ENCODE assay signal across 8 cellular contexts in genomic region chr3:98022978-98023820, GRCh38. TPM values are rescaled to one million over a fixed set of nuclear protein-coding genes. Genes with fewer than 3 reads are reported as not detected.
DNase-seq lines count a peak whose midpoint lies in the region; ATAC-seq and TF ChIP-seq lines count a peak whose summit lies in the region.

No MANE protein-coding gene starts in this region.

- ATAC-seq in GM18907 (IDR thresholded peaks at IDR 0.05; ENCODE audit: unreplicated experiment) (peak; percentile 64), HG03342 (IDR thresholded peaks at IDR 0.05; ENCODE audit: unreplicated experiment) (peak; percentile 63)

- no peaks in the 10 kb centered on the region for H3K27me3 ChIP-seq in colonic mucosa
- no peaks in the 10 kb centered on the region for H3K27me3 ChIP-seq in liver (ENCODE audit: control insufficient read depth in 4 of 4, insufficient read depth in 4 of 4, low read length in 3 of 4)

- H3K9ac ChIP-seq in colonic mucosa (ENCODE audit: low read depth in 2 of 2, low read length in 2 of 2) (no peak overlapping the region), liver (ENCODE audit: low read depth in 1 of 2, low read length in 2 of 2) (no peak overlapping the region)

- H3K4me3 Mint-ChIP-seq in activated CD4-positive, alpha-beta T cell treated with anti-CD3 and anti-CD28 coated beads, Interleukin-2, amount 10 ng/mL, durations not matched to agents 7 days and 5 days = no peak overlapping the region

- H3K27ac ChIP-seq in colonic mucosa (no peak overlapping the region), liver (ENCODE audit: low read depth in 1 of 2, low read length in 2 of 2) (no peak overlapping the region)

- no peaks in the 10 kb centered on the region for H3K27me3 Mint-ChIP-seq in activated CD4-positive, alpha-beta T cell treated with anti-CD3 and anti-CD28 coated beads, Interleukin-2, amount 10 ng/mL, durations not matched to agents 7 days and 5 days

- peak overlapping the region; percentile 28 for H3K27ac Mint-ChIP-seq in activated CD4-positive, alpha-beta T cell treated with anti-CD3 and anti-CD28 coated beads, Interleukin-2, amount 10 ng/mL, durations not matched to agents 7 days and 5 days

- TF ChIP-seq CTCF in colonic mucosa (IDR thresholded peaks at IDR 0.05) (peak; percentile 97), liver (IDR thresholded peaks at IDR 0.05; ENCODE audit: low read depth, low read length, missing input control) (peak; percentile 95)

- POLR2A ChIA-PET in activated CD4-positive, alpha-beta T cell treated with anti-CD3 and anti-CD28 coated beads, Interleukin-2, amount 10 ng/mL, durations not matched to agents 7 days and 5 days (lab: Charles Lee) = interaction anchor here (1.0 kb wide), 1 partner anchor 201 kb away, joined by 3 read pairs; the partner anchor contains the start of gene CRYBG3

- H3K9me3 ChIP-seq in colonic mucosa = no peaks in the 10 kb centered on the region
- H3K9me3 ChIP-seq in liver (ENCODE audit: control insufficient read depth in 4 of 4, low read length in 3 of 4) = no peaks in the 10 kb centered on the region

- DNase-seq in AG20443 (ENCODE audit: low spot score) (peak; percentile 75), NCI-H524 treated with DMSO at 0.1 percent for 48 hours (lab: John Stamatoyannopoulos, UW) (peak; percentile 62), colonic mucosa (peak; percentile 92)
- DNase-seq in activated CD4-positive, alpha-beta T cell treated with anti-CD3 and anti-CD28 coated beads, Interleukin-2, amount 10 ng/mL, durations not matched to agents 7 days and 5 days = peak; percentile 95
- DNase-seq in stimulated activated CD4-positive, alpha-beta T cell treated with anti-CD3 and anti-CD28 coated beads, TNF-alpha, amount 100 ng/mL, for 24 hours (ENCODE audit: low read depth in 3 of 3) = peak; percentile 87 to 91 (median 89)

- H3K4me3 ChIP-seq in colonic mucosa (no peak overlapping the region), liver (ENCODE audit: low read depth in 1 of 3, low read length in 3 of 3) (no peak overlapping the region)

- CTCF ChIA-PET in activated CD4-positive, alpha-beta T cell treated with anti-CD3 and anti-CD28 coated beads, Interleukin-2, amount 10 ng/mL, durations not matched to agents 7 days and 5 days (lab: Charles Lee) = interaction anchor here (0.6 to 3.1 kb wide), 22 partner anchors 9 to 259 kb away, joined by 3 to 15 read pairs (median 5); partner anchors contain the start of genes ARL6 and CRYBG3

- no peaks in the 10 kb centered on the region for H3K9me3 Mint-ChIP-seq in activated CD4-positive, alpha-beta T cell treated with anti-CD3 and anti-CD28 coated beads, Interleukin-2, amount 10 ng/mL, durations not matched to agents 7 days and 5 days

- H3K4me1 ChIP-seq in colonic mucosa (no peaks in the 10 kb centered on the region), liver (ENCODE audit: control insufficient read depth in 4 of 4, insufficient read depth in 4 of 4, low read length in 3 of 4) (no peaks in the 10 kb centered on the region)

- peak; percentile 99 for TF ChIP-seq RAD21 in liver (IDR thresholded peaks at IDR 0.05)

- peaks cover 14% of the 10 kb centered on the region for H3K4me1 Mint-ChIP-seq in activated CD4-positive, alpha-beta T cell treated with anti-CD3 and anti-CD28 coated beads, Interleukin-2, amount 10 ng/mL, durations not matched to agents 7 days and 5 days

- no peaks in the 10 kb centered on the region for H3K36me3 Mint-ChIP-seq in activated CD4-positive, alpha-beta T cell treated with anti-CD3 and anti-CD28 coated beads, Interleukin-2, amount 10 ng/mL, durations not matched to agents 7 days and 5 days (ENCODE audit: low read depth)

- 29% methylated on average over 13 of the region's 13 CpGs for WGBS in liver

- H3K36me3 ChIP-seq in colonic mucosa = no peaks in the 10 kb centered on the region
- no peaks in the 10 kb centered on the region for H3K36me3 ChIP-seq in liver (ENCODE audit: control insufficient read depth in 4 of 4, insufficient read depth in 3 of 4, low read depth in 1 of 4, low read length in 3 of 4)

- intact Hi-C loops in colonic mucosa (cut with DNase I) = loop anchor here (2.0 to 10.0 kb wide), 2 partner anchors 230 to 1158 kb away; no protein-coding TSS in a partner anchor

TF ChIP-seq in liver, 16 proteins besides CTCF, POLR2A, EP300 and RAD21:
- no peak for TF ChIP-seq NR2F2 (IDR thresholded peaks at IDR 0.05)
- no peak for TF ChIP-seq EGR1 (IDR thresholded peaks at IDR 0.05; ENCODE audit: low read depth in 2 of 2)
- TF ChIP-seq GABPA (IDR thresholded peaks at IDR 0.05 in 1 of 2, conservative IDR thresholded peaks at IDR 0.05 in 1 of 2) = no peak
- no peak for TF ChIP-seq TAF1 (conservative IDR thresholded peaks at IDR 0.05)
- no peak for TF ChIP-seq REST (IDR thresholded peaks at IDR 0.05)
- TF ChIP-seq HNF4G (IDR thresholded peaks at IDR 0.05) = no peak
- no peak for TF ChIP-seq FOXA2 (IDR thresholded peaks at IDR 0.05)
- no peak for TF ChIP-seq SP1 (IDR thresholded peaks at IDR 0.05)
- no peak for TF ChIP-seq ATF3 (IDR thresholded peaks at IDR 0.05)
- TF ChIP-seq HNF4A (conservative IDR thresholded peaks at IDR 0.05) = no peak
- TF ChIP-seq MAX (IDR thresholded peaks at IDR 0.05) = no peak
- no peak for TF ChIP-seq ZBTB33 (IDR thresholded peaks at IDR 0.05)
- no peak for TF ChIP-seq FOXA1 (IDR thresholded peaks at IDR 0.05)
- no peak for TF ChIP-seq YY1 (IDR thresholded peaks at IDR 0.05)
- TF ChIP-seq RXRA (IDR thresholded peaks at IDR 0.05) = no peak
- TF ChIP-seq JUND (IDR thresholded peaks at IDR 0.05) = no peak

RNA-seq across cellular contexts. Expression of gene GABRR3, which starts 11.9 kb away (rescaled TPM):
- total RNA-seq in activated CD4-positive, alpha-beta T cell treated with anti-CD3 and anti-CD28 coated beads, Interleukin-2, amount 10 ng/mL, durations not matched to agents 7 days and 5 days = not detected
- total RNA-seq in colonic mucosa (not detected), liver (not detected)
- not detected for polyA plus RNA-seq in liver

RNA-seq across cellular contexts. Expression of gene RIOX2, which starts 51.0 kb away (rescaled TPM):
- 10 to 100 TPM; 38.4 to 42.0 TPM for total RNA-seq in activated CD4-positive, alpha-beta T cell treated with anti-CD3 and anti-CD28 coated beads, Interleukin-2, amount 10 ng/mL, durations not matched to agents 7 days and 5 days
- total RNA-seq in colonic mucosa = 10 to 100 TPM; 17.6 to 21.9 TPM
- total RNA-seq in liver = 10 to 100 TPM in 1 of 2 donors, 1 to 10 TPM in 1; 8.2 to 19.9 TPM
- polyA plus RNA-seq in liver = 10 to 100 TPM in 1 of 2 donors, 1 to 10 TPM in 1; 9.9 to 12.0 TPM
